17 cellular contexts compared by ENCODE assay signal in the genomic region with DNA sequence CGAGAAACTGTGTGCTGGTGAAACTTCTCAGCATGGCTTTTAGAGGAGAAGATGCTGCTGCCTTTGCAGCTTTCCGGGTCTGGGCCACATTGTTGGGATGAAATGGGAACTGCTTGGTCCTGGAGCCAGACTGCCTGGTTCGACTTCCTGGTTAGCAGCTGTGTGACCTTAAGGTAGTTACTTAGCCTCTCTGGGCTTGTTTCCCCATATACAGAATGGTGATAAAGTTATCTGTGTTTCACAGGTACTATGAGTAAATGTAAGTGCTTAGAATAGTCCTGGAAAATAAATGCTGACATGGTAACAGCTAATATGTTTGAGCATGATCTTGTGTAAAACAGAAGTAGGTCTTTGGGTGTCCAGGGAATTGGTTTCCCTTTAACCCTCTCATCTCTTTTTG. TPM values are rescaled to one million over a fixed set of nuclear protein-coding genes. Genes with fewer than 3 reads are reported as not detected.
A peak's percentile ranks its signal among the peaks of the same experiment; 100 is the strongest.
DNase-seq lines count a peak whose midpoint lies in the region; ATAC-seq and TF ChIP-seq lines count a peak whose summit lies in the region.
"Had no signal": no experiment of that assay in that cellular context is flagged by ENCODE, and none has a peak within 500 bp of the region (broad histone marks: within the 10 kb centered on the region; RNA-seq: fewer than 3 reads in every experiment).

No MANE protein-coding gene starts in this region.

- POLR2A ChIA-PET in HEK293 (lab: Yijun Ruan, JAX): no interaction called here

- H3K4me1 Mint-ChIP-seq in activated T-cell treated with anti-CD3 and anti-CD28 coated beads, Interleukin-2, amount 50 U/mL, for 24 hours (ENCODE audit: low read depth): peaks cover 5% of the 10 kb centered on the region
- H3K4me1 Mint-ChIP-seq in activated T-cell treated with anti-CD3 and anti-CD28 coated beads, Interleukin-2, amount 50 U/mL, for 4 hours (ENCODE audit: low read depth): no peaks in the 10 kb centered on the region

- no peak for ATAC-seq in activated T-cell treated with anti-CD3 and anti-CD28 coated beads, Interleukin-2, amount 50 U/mL, for 4 hours
- ATAC-seq in mucosa of descending colon: no peak
- ATAC-seq: GM12878 had no signal

- H3K9me3 ChIP-seq in HEK293 (ENCODE audit: control insufficient read depth, insufficient read depth, low read depth, low read length): no peaks in the 10 kb centered on the region
- no peaks in the 10 kb centered on the region for H3K9me3 ChIP-seq in esophagus squamous epithelium
- no peaks in the 10 kb centered on the region for H3K9me3 ChIP-seq in stomach
- no peaks in the 10 kb centered on the region for H3K9me3 ChIP-seq in mucosa of descending colon

- no peak overlapping the region for H3K4me3 Mint-ChIP-seq in activated T-cell treated with anti-CD3 and anti-CD28 coated beads, Interleukin-2, amount 50 U/mL, for 24 hours
- no peak overlapping the region for H3K4me3 Mint-ChIP-seq in activated T-cell treated with anti-CD3 and anti-CD28 coated beads, Interleukin-2, amount 50 U/mL, for 4 hours
- H3K4me3 Mint-ChIP-seq: CD4-positive, CD25-positive, alpha-beta regulatory T cell had no signal

- H3K27me3 Mint-ChIP-seq in activated T-cell treated with anti-CD3 and anti-CD28 coated beads, Interleukin-2, amount 50 U/mL, for 24 hours: no peaks in the 10 kb centered on the region
- H3K27me3 Mint-ChIP-seq in activated T-cell treated with anti-CD3 and anti-CD28 coated beads, Interleukin-2, amount 50 U/mL, for 4 hours (ENCODE audit: low read depth): no peaks in the 10 kb centered on the region
- H3K27me3 Mint-ChIP-seq: CD4-positive, CD25-positive, alpha-beta regulatory T cell had no signal

- H3K4me3 ChIP-seq in HEK293 (ENCODE audit: low read depth, low read length): no peak overlapping the region
- no peak overlapping the region for H3K4me3 ChIP-seq in esophagus squamous epithelium
- no peak overlapping the region for H3K4me3 ChIP-seq in stomach
- H3K4me3 ChIP-seq in mucosa of descending colon: no peak overlapping the region
- H3K4me3 ChIP-seq: GM12878 had no signal

- H3K4me1 ChIP-seq in HEK293 (ENCODE audit: control insufficient read depth, insufficient read depth, low read length) (peaks cover 19% of the 10 kb centered on the region), esophagus squamous epithelium (peaks cover 16 to 55% (median 33%) of the 10 kb centered on the region in 3 donors), stomach (peaks cover 43 to 63% (median 53%) of the 10 kb centered on the region in 4 donors), mucosa of descending colon (ENCODE audit: low read depth) (peaks cover 38% of the 10 kb centered on the region)

- CTCF ChIA-PET in HEK293 (lab: Yijun Ruan, JAX): interaction anchor here (6.8 kb wide), 1 partner anchor 11 kb away, joined by 33 read pairs; no protein-coding TSS in a partner anchor

- TF ChIP-seq POLR2A in esophagus squamous epithelium (IDR thresholded peaks at IDR 0.05) (no peak), stomach (IDR thresholded peaks at IDR 0.05) (no peak)

- peak overlapping the region; percentile 50 for H3K27ac Mint-ChIP-seq in activated T-cell treated with anti-CD3 and anti-CD28 coated beads, Interleukin-2, amount 50 U/mL, for 24 hours

- no peak overlapping the region for H3K27ac ChIP-seq in HEK293 (ENCODE audit: extremely low read depth, low read depth, low read length)
- H3K27ac ChIP-seq in esophagus squamous epithelium: peak overlapping the region in 3 of 4 donors; percentile 53 to 74 (median 69)
- peak overlapping the region in 4 of 5 donors; percentile 29 to 69 (median 44) for H3K27ac ChIP-seq in stomach
- H3K27ac ChIP-seq: 22Rv1 had no signal

- no peak for DNase-seq in activated T-cell treated with anti-CD3 and anti-CD28 coated beads, Interleukin-2, amount 50 U/mL, for 24 hours
- no peak for DNase-seq in activated T-cell treated with anti-CD3 and anti-CD28 coated beads, Interleukin-2, amount 50 U/mL, for 4 hours
- DNase-seq in esophagus squamous epithelium (lab: John Stamatoyannopoulos, UW) (no peak), stomach (no peak), NCI-H774 (lab: John Stamatoyannopoulos, UW) (no peak), HuH-7.5 (ENCODE audit: low spot score) (no peak), mucosa of descending colon (no peak)
- DNase-seq: CD4-positive, CD25-positive, alpha-beta regulatory T cell; DMS79; HCEC 1CT; NCI-H2107; NCI-H446; NCI-H748 treated with DMSO at 0.1 percent for 48 hours; SHP77 had no signal

- peaks cover 89% of the 10 kb centered on the region for H3K36me3 Mint-ChIP-seq in activated T-cell treated with anti-CD3 and anti-CD28 coated beads, Interleukin-2, amount 50 U/mL, for 24 hours (ENCODE audit: low read depth)
- H3K36me3 Mint-ChIP-seq in activated T-cell treated with anti-CD3 and anti-CD28 coated beads, Interleukin-2, amount 50 U/mL, for 4 hours (ENCODE audit: insufficient read depth): peaks cover 22% of the 10 kb centered on the region

- TF ChIP-seq CTCF in HEK293 (tag by site-specific recombination; IDR thresholded peaks at IDR 0.05) (no peak), esophagus squamous epithelium (IDR thresholded peaks at IDR 0.05) (no peak), stomach (IDR thresholded peaks at IDR 0.05) (no peak), mucosa of descending colon (IDR thresholded peaks at IDR 0.05) (no peak)

- H3K36me3 ChIP-seq in HEK293 (ENCODE audit: control insufficient read depth in 2 of 2, insufficient read depth in 1 of 2, low read length in 2 of 2) (peaks cover 2 to 67% of the 10 kb centered on the region in 2 experiments; a peak in 2 of 3 replicates), esophagus squamous epithelium (peaks cover 16 to 71% (median 25%) of the 10 kb centered on the region in 3 donors), stomach (peaks cover 36 to 71% (median 66%) of the 10 kb centered on the region in 4 donors), mucosa of descending colon (ENCODE audit: low read depth) (peaks cover 5% of the 10 kb centered on the region)

- H3K9me3 Mint-ChIP-seq in activated T-cell treated with anti-CD3 and anti-CD28 coated beads, Interleukin-2, amount 50 U/mL, for 24 hours: no peaks in the 10 kb centered on the region
- no peaks in the 10 kb centered on the region for H3K9me3 Mint-ChIP-seq in activated T-cell treated with anti-CD3 and anti-CD28 coated beads, Interleukin-2, amount 50 U/mL, for 4 hours
- H3K9me3 Mint-ChIP-seq: CD4-positive, CD25-positive, alpha-beta regulatory T cell had no signal

- no peaks in the 10 kb centered on the region for H3K27me3 ChIP-seq in esophagus squamous epithelium
- no peaks in the 10 kb centered on the region for H3K27me3 ChIP-seq in stomach

- intact Hi-C loops in esophagus squamous epithelium (cut with DNase I) (no loop called here), stomach (cut with DNase I; ENCODE audit: low total_unique reads) (no loop called here), mucosa of descending colon (cut with DNase I, micrococcal nuclease) (no loop called here)

- 65 to 80% methylated on average over 1 to 3 of the region's 3 CpGs for WGBS in esophagus squamous epithelium, 2 donors
- WGBS in stomach, 5 donors: 63 to 75% (median 69%) methylated on average over 3 of the region's 3 CpGs

- no peak for TF ChIP-seq EP300 in stomach (IDR thresholded peaks at IDR 0.05)

TF ChIP-seq in HEK293, 187 proteins besides CTCF, POLR2A, EP300 and RAD21:
- TF ChIP-seq ZNF768 (tag by site-specific recombination; IDR thresholded peaks at IDR 0.05) (peak; percentile 68), ZNF792 (tag by site-specific recombination; IDR thresholded peaks at IDR 0.05) (no peak)
TF ChIP-seq in HEK293: peak in this region for 1.

RNA-seq across cellular contexts. Expression of gene AKAP1, which starts 26.3 kb away (rescaled TPM):
- total RNA-seq in activated T-cell treated with anti-CD3 and anti-CD28 coated beads, Interleukin-2, amount 50 U/mL, for 4 hours: 10 to 100 TPM; 59.6 to 64.3 (median 60.2) TPM
- total RNA-seq in esophagus squamous epithelium (10 to 100 TPM; 22.6 to 51.9 (median 33.3) TPM), stomach (100 to 1,000 TPM in 3 of 5 donors, 10 to 100 TPM in 2; 49.6 to 348 (median 127) TPM), mucosa of descending colon (100 to 1,000 TPM; 131 to 194 (median 155) TPM)
- polyA plus RNA-seq in stomach: 10 to 100 TPM in 1 of 3 donors, 1 to 10 TPM in 2; 6.6 to 26.2 (median 8.2) TPM
